In genomic region chr2:96276787-96277499, GRCh38 we compare ENCODE assay signal across 1 cellular context.
TF ChIP-seq lines count a peak whose summit lies in the region.

No MANE protein-coding gene starts in this region.

TF ChIP-seq in GM12878, 131 proteins besides CTCF, POLR2A, EP300 and RAD21:
- TF ChIP-seq JUNB (IDR thresholded peaks at IDR 0.05) = no peak
- no peak for TF ChIP-seq RB1 (IDR thresholded peaks at IDR 0.05; ENCODE audit: borderline replicate concordance)
